12 cellular contexts compared by ENCODE assay signal in genomic region chr3:126103121-126104027, GRCh38. TPM values are rescaled to one million over a fixed set of nuclear protein-coding genes. Genes with fewer than 3 reads are reported as not detected.
DNase-seq lines count a peak whose midpoint lies in the region; ATAC-seq, FAIRE-seq and TF ChIP-seq lines count a peak whose summit lies in the region.
"Had no signal": no experiment of that assay in that cellular context is flagged by ENCODE, and none has a peak within 500 bp of the region (broad histone marks: within the 10 kb centered on the region; RNA-seq: fewer than 3 reads in every experiment).

No MANE protein-coding gene starts in this region.

- no peaks in the 10 kb centered on the region for H3K27me3 ChIP-seq in OCI-LY3 (ENCODE audit: low read depth, low read length)
- no peaks in the 10 kb centered on the region for H3K27me3 ChIP-seq in right atrium auricular region
- H3K27me3 ChIP-seq in sigmoid colon = no peaks in the 10 kb centered on the region
- H3K27me3 ChIP-seq: left lung, uterus had no signal

- H3K36me3 ChIP-seq in OCI-LY3 (replicated peaks; ENCODE audit: low read depth, low read length) (no peaks in the 10 kb centered on the region), right atrium auricular region (no peaks in the 10 kb centered on the region), sigmoid colon (no peaks in the 10 kb centered on the region)
- H3K36me3 ChIP-seq: left lung, uterus had no signal

- ATAC-seq in esophagus mucosa (no peak), GM21825 (IDR thresholded peaks at IDR 0.05; ENCODE audit: unreplicated experiment) (no peak)
- ATAC-seq: activated CD4-positive, CD25-positive, alpha-beta regulatory T cell treated with anti-CD3 and anti-CD28 coated beads, Interleukin-2, amount 50 U/mL, for 24 hours; left lung had no signal

- peaks cover 5% of the 10 kb centered on the region for H3K4me1 ChIP-seq in OCI-LY3 (ENCODE audit: low read length)
- H3K4me1 ChIP-seq in right atrium auricular region = peaks cover 0 to 29% of the 10 kb centered on the region in 2 donors
- H3K4me1 ChIP-seq in sigmoid colon = peaks cover 0 to 19% (median 17%) of the 10 kb centered on the region in 4 donors
- H3K4me1 ChIP-seq: left lung, uterus had no signal

- peak; percentile 39 for TF ChIP-seq CTCF in GM12873 (IDR thresholded peaks at IDR 0.05; ENCODE audit: insufficient read depth, low read depth, low read length, missing control alignments)
- TF ChIP-seq CTCF in OCI-LY3 (IDR thresholded peaks at IDR 0.05; ENCODE audit: low read depth, low read length) = peak; percentile 19; the same call in 1 of the 2 replicates
- TF ChIP-seq CTCF in right atrium auricular region (IDR thresholded peaks at IDR 0.05) = no peak
- TF ChIP-seq CTCF in sigmoid colon (IDR thresholded peaks at IDR 0.05) = no peak

- no peak for TF ChIP-seq POLR2A in sigmoid colon (IDR thresholded peaks at IDR 0.05)

- FAIRE-seq in HTR-8/SVneo (lab: Jason Lieb, UNC) = no peak

- H4K20me1 ChIP-seq in OCI-LY3 (ENCODE audit: insufficient read depth, low read length) = no peaks in the 10 kb centered on the region

- no peaks in the 10 kb centered on the region for H3K79me2 ChIP-seq in OCI-LY3 (ENCODE audit: low read length)

- no peak overlapping the region for H3K4me2 ChIP-seq in OCI-LY3 (ENCODE audit: low read length)

- intact Hi-C loops in sigmoid colon (cut with DNase I) = no loop called here

- no peak for TF ChIP-seq EP300 in sigmoid colon (IDR thresholded peaks at IDR 0.05)

- 82 to 85% methylated on average over 22 of the region's 22 CpGs for WGBS in sigmoid colon, 2 donors

- no peak overlapping the region for H3K27ac ChIP-seq in OCI-LY3 (ENCODE audit: low read length)
- H3K27ac ChIP-seq in right atrium auricular region = peak overlapping the region; percentile 46
- peak overlapping the region; percentile 68 to 80 (median 76) for H3K27ac ChIP-seq in sigmoid colon
- H3K27ac ChIP-seq: left lung had no signal

- H3K9me3 ChIP-seq in OCI-LY3 (ENCODE audit: insufficient read depth, low read length) (no peaks in the 10 kb centered on the region), right atrium auricular region (no peaks in the 10 kb centered on the region), sigmoid colon (peaks cover 0 to 2% (median 0%) of the 10 kb centered on the region in 4 donors)
- H3K9me3 ChIP-seq: left lung, uterus had no signal

- H3K9ac ChIP-seq in OCI-LY3 (ENCODE audit: low read length) = no peak overlapping the region

- peak; percentile 55 for DNase-seq in right atrium auricular region (ENCODE audit: low spot score)
- peak; percentile 58 for DNase-seq in sigmoid colon
- no peak for DNase-seq in HTR-8/SVneo (ENCODE audit: insufficient read length, low spot score)
- no peak for DNase-seq in epidermal melanocyte (ENCODE audit: insufficient read length, low spot score)
- DNase-seq: activated gamma-delta T cell, uterus had no signal

- H2AFZ ChIP-seq in OCI-LY3 (ENCODE audit: low read depth, low read length) = no peak overlapping the region

- H3K4me3 ChIP-seq in OCI-LY3 (ENCODE audit: low read length) = no peak overlapping the region
- H3K4me3 ChIP-seq in right atrium auricular region = no peak overlapping the region
- H3K4me3 ChIP-seq in sigmoid colon = no peak overlapping the region
- H3K4me3 ChIP-seq: left lung, uterus had no signal

RNA-seq across cellular contexts. Expression of gene SLC41A3, which starts 19.4 kb away (rescaled TPM):
- 10 to 100 TPM; 34.1 to 39.6 TPM for total RNA-seq in right atrium auricular region
- total RNA-seq in sigmoid colon = 10 to 100 TPM; 28.9 to 59.5 (median 42.1) TPM
- 10 to 100 TPM in 2 of 3 donors, 1 to 10 TPM in 1; 5.1 to 27.6 (median 19.8) TPM for polyA plus RNA-seq in sigmoid colon
- total RNA-seq in esophagus mucosa = 22.9 TPM

Comparison
In these comparisons a context has a peak if more than half of its experiments do, and no peak if none do; other contexts are left out.
1. CTCF ChIP-seq: peak in GM12873 (single experiment) and OCI-LY3 (single experiment); none in right atrium auricular region (0 of 2) and sigmoid colon (0 of 4).
2. DNase-seq: peak in right atrium auricular region (single experiment) and sigmoid colon (single experiment); none in HTR-8/SVneo (single experiment) and epidermal melanocyte (single experiment).